Comparison of ENCODE assay signal across 19 cellular contexts in the genomic region with DNA sequence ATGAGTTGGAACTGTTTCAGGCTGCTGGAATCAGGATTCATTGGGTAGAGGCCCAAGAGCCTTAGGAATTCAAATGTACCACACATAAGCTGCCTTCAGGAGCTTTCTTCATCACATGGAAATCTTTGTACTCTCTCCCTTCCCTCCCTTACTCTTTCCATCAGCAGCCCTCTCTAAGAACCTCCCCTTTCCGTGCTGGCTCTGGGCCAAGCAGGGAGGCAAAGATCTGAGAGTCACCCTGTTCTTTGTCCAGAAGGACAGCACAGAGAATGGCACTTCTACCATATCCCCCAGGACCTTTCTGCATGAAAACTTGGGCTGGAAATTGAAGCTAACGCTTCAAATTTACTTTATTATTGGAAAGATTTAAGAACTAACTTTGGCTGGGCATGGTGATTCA. TPM values are rescaled to one million over a fixed set of nuclear protein-coding genes. Genes with fewer than 3 reads are reported as not detected.
A peak's percentile ranks its signal among the peaks of the same experiment; 100 is the strongest.
DNase-seq lines count a peak whose midpoint lies in the region; ATAC-seq and TF ChIP-seq lines count a peak whose summit lies in the region.
"Had no signal": no experiment of that assay in that cellular context is flagged by ENCODE, and none has a peak within 500 bp of the region (broad histone marks: within the 10 kb centered on the region; RNA-seq: fewer than 3 reads in every experiment).

No MANE protein-coding gene starts in this region.

- H3K4me2 ChIP-seq in osteoblast (ENCODE audit: insufficient read depth, low read length) = no peak overlapping the region
- H3K4me2 ChIP-seq: BLaER1, GM23338 had no signal

- no peaks in the 10 kb centered on the region for H4K20me1 ChIP-seq in osteoblast (ENCODE audit: insufficient read depth, low read length)
- H4K20me1 ChIP-seq: BLaER1 had no signal

- H3K79me2 ChIP-seq in osteoblast (ENCODE audit: insufficient read depth, low read length) = no peaks in the 10 kb centered on the region

- in situ Hi-C loops in SK-MEL-5 (cut with HindIII; ENCODE audit: low pct_unique_long_range_greater_than_20kb, low sequenced_read_pairs) = loop anchor here (25.0 kb wide), 1 partner anchor 108 kb away; no protein-coding TSS in a partner anchor

- H3K27me3 Mint-ChIP-seq in naive thymus-derived CD4-positive, alpha-beta T cell = peaks cover 16 to 24% (median 19%) of the 10 kb centered on the region in 5 donors

- intact Hi-C loops in naive thymus-derived CD4-positive, alpha-beta T cell (cut with micrococcal nuclease) = no loop called here

- H2AFZ ChIP-seq in osteoblast (ENCODE audit: low read length) = no peak overlapping the region
- H2AFZ ChIP-seq: GM23338 had no signal

- POLR2A ChIA-PET in naive thymus-derived CD4-positive, alpha-beta T cell (lab: Charles Lee) = no interaction called here

- no peaks in the 10 kb centered on the region for H3K9me3 ChIP-seq in osteoblast (ENCODE audit: low read depth, low read length)
- no peaks in the 10 kb centered on the region for H3K9me3 ChIP-seq in naive thymus-derived CD4-positive, alpha-beta T cell (ENCODE audit: control insufficient read depth in 2 of 3, low read length in 3 of 3)
- H3K9me3 ChIP-seq: BLaER1 had no signal

- H3K4me1 ChIP-seq in osteoblast (ENCODE audit: insufficient read depth, low read length) = no peaks in the 10 kb centered on the region
- no peaks in the 10 kb centered on the region for H3K4me1 ChIP-seq in naive thymus-derived CD4-positive, alpha-beta T cell (ENCODE audit: control insufficient read depth in 2 of 2, insufficient read depth in 2 of 2, low read length in 2 of 2)
- H3K4me1 ChIP-seq: BLaER1 had no signal

- DNase-seq in activated effector memory CD4-positive, alpha-beta T cell treated with anti-CD3 and anti-CD28 coated beads, Interleukin-2, amount 50 U/mL, for 16 hours = peak; percentile 5
- no peak for DNase-seq in activated effector memory CD4-positive, alpha-beta T cell treated with Interleukin-2 at 50 U/mL for 16 hours
- peak; percentile 2 for DNase-seq in COLO668 (lab: John Stamatoyannopoulos, UW; ENCODE audit: unreplicated experiment)
- peak; percentile 25 for DNase-seq in SK-MEL-5 (ENCODE audit: low read depth, low spot score)
- peak; percentile 6 for DNase-seq in osteoblast (ENCODE audit: insufficient read length, low spot score, missing footprints)
- no peak for DNase-seq in naive thymus-derived CD4-positive, alpha-beta T cell
- DNase-seq in activated gamma-delta T cell (lab: John Stamatoyannopoulos, UW) = no peak
- no peak for DNase-seq in NCI-H1105 (lab: John Stamatoyannopoulos, UW)
- DNase-seq: ACHN; Calu3; CD4-positive, alpha-beta memory T cell; HCEC 1CT; HFFc6; KG1 had no signal

- no peak overlapping the region for H3K4me3 Mint-ChIP-seq in naive thymus-derived CD4-positive, alpha-beta T cell
- H3K4me3 Mint-ChIP-seq: CD14-positive monocyte; CD4-positive, alpha-beta memory T cell; GM23338; HFFc6; IgD-negative memory B cell had no signal

- no peak overlapping the region for H3K27ac Mint-ChIP-seq in naive thymus-derived CD4-positive, alpha-beta T cell
- H3K27ac Mint-ChIP-seq: CD14-positive monocyte, GM23338, HFFc6, IgD-negative memory B cell had no signal

- H3K4me1 Mint-ChIP-seq in naive thymus-derived CD4-positive, alpha-beta T cell = no peaks in the 10 kb centered on the region
- H3K4me1 Mint-ChIP-seq: CD14-positive monocyte; CD4-positive, alpha-beta memory T cell; IgD-negative memory B cell had no signal

- H3K9me3 Mint-ChIP-seq in naive thymus-derived CD4-positive, alpha-beta T cell = peaks cover 0 to 9% (median 0%) of the 10 kb centered on the region in 11 donors
- H3K9me3 Mint-ChIP-seq: GM23338, HFFc6, IgD-negative memory B cell had no signal

- peaks cover 0 to 5% (median 0%) of the 10 kb centered on the region in 5 donors for H3K36me3 Mint-ChIP-seq in naive thymus-derived CD4-positive, alpha-beta T cell
- H3K36me3 Mint-ChIP-seq: CD14-positive monocyte; CD4-positive, alpha-beta memory T cell; IgD-negative memory B cell had no signal

- no peak overlapping the region for H3K27ac ChIP-seq in osteoblast (ENCODE audit: low read depth, low read length)
- H3K27ac ChIP-seq in naive thymus-derived CD4-positive, alpha-beta T cell (ENCODE audit: low read depth, low read length) = no peak overlapping the region
- H3K27ac ChIP-seq: BLaER1 had no signal

- H3K36me3 ChIP-seq in osteoblast (ENCODE audit: insufficient read depth, low read length) = no peaks in the 10 kb centered on the region
- H3K36me3 ChIP-seq in naive thymus-derived CD4-positive, alpha-beta T cell (ENCODE audit: control insufficient read depth in 2 of 3, insufficient read depth in 3 of 3, low read length in 3 of 3) = no peaks in the 10 kb centered on the region
- H3K36me3 ChIP-seq: BLaER1 had no signal

- TF ChIP-seq CTCF in osteoblast (IDR thresholded peaks at IDR 0.05; ENCODE audit: extremely low read depth, low read depth, low read length) = no peak

- CTCF ChIA-PET in naive thymus-derived CD4-positive, alpha-beta T cell (lab: Charles Lee) = interaction anchor here (0.6 kb wide), 1 partner anchor 54 kb away, joined by 8 read pairs; no protein-coding TSS in a partner anchor

- no peak for ATAC-seq in naive thymus-derived CD4-positive, alpha-beta T cell
- ATAC-seq: GM23338, HepG2 had no signal

- no peak overlapping the region for H3K4me3 ChIP-seq in osteoblast (ENCODE audit: insufficient read depth, low read length)
- no peak overlapping the region for H3K4me3 ChIP-seq in naive thymus-derived CD4-positive, alpha-beta T cell (ENCODE audit: low read length)
- H3K4me3 ChIP-seq: BLaER1, GM23338 had no signal

- H3K27me3 ChIP-seq in osteoblast (ENCODE audit: insufficient read depth, low read length) = no peaks in the 10 kb centered on the region
- H3K27me3 ChIP-seq in naive thymus-derived CD4-positive, alpha-beta T cell (ENCODE audit: control insufficient read depth in 2 of 2, insufficient read depth in 2 of 2, low read length in 2 of 2) = no peaks in the 10 kb centered on the region
- H3K27me3 ChIP-seq: BLaER1 had no signal

RNA-seq across cellular contexts. Expression of gene TPBGL, which starts 20.7 kb away (rescaled TPM):
- 1.4 and 2.7 TPM in 2 replicates for total RNA-seq in SK-MEL-5 (2014; rRNA removed; shearing (Covaris generic))
- 13.7 and 18.3 TPM in 2 replicates for polyA plus RNA-seq in SK-MEL-5 (2015; cell fraction: cytosol; rRNA removed)
- 1.7 TPM in 2 replicates for polyA plus RNA-seq in SK-MEL-5 (2015; cell fraction: nucleus; rRNA removed)
- not detected in 2 replicates for total RNA-seq in osteoblast
- under 1 TPM; 0.15 to 0.58 (median 0.27) TPM for total RNA-seq in naive thymus-derived CD4-positive, alpha-beta T cell
- under 1 TPM in 1 of 2 donors, not detected in 1; 0.40 TPM for polyA plus RNA-seq in naive thymus-derived CD4-positive, alpha-beta T cell
- total RNA-seq: Calu3, HepG2, HFFc6 had no signal
- polyA plus RNA-seq: CD14-positive monocyte, HepG2, IgD-negative memory B cell had no signal

Comparison
In these comparisons a context has a peak if more than half of its experiments do, and no peak if none do; other contexts are left out.
1. DNase-seq: peak in activated effector memory CD4-positive, alpha-beta T cell treated with anti-CD3 and anti-CD28 coated beads, Interleukin-2, amount 50 U/mL, for 16 hours (single experiment), COLO668 (single experiment), SK-MEL-5 (single experiment) and osteoblast (single experiment); none in activated effector memory CD4-positive, alpha-beta T cell treated with Interleukin-2 at 50 U/mL for 16 hours (single experiment), naive thymus-derived CD4-positive, alpha-beta T cell (0 of 9), activated gamma-delta T cell (single experiment) and NCI-H1105 (single experiment).